Comparison of ENCODE assay signal across 23 cellular contexts in genomic region chr11:17639781-17640180, GRCh38.
DNase-seq lines count a peak whose midpoint lies in the region; ATAC-seq, FAIRE-seq and TF ChIP-seq lines count a peak whose summit lies in the region.
"Had no signal": no experiment of that assay in that cellular context is flagged by ENCODE, and none has a peak within 500 bp of the region (broad histone marks: within the 10 kb centered on the region; RNA-seq: fewer than 3 reads in every experiment).

No MANE protein-coding gene starts in this region.

- intact Hi-C loops in activated CD4-positive, alpha-beta T cell treated with anti-CD3 and anti-CD28 coated beads, Interleukin-2, amount 10 ng/mL, durations not matched to agents 24 days and 14 days (cut with micrococcal nuclease), result no loop called here
- intact Hi-C loops in esophagus muscularis mucosa (cut with DNase I), result no loop called here

- no peak for TF ChIP-seq POLR2A in esophagus muscularis mucosa (IDR thresholded peaks at IDR 0.05; ENCODE audit: low read depth)

- H3K27ac ChIP-seq in esophagus muscularis mucosa (replicated peaks in 1 of 4), result no peak overlapping the region
- no peak overlapping the region for H3K27ac ChIP-seq in foreskin keratinocyte
- H3K27ac ChIP-seq: 22Rv1 had no signal

- no peaks in the 10 kb centered on the region for H3K9me3 ChIP-seq in esophagus muscularis mucosa
- H3K9me3 ChIP-seq: BLaER1, HAP-1 had no signal

- H3K4me3 Mint-ChIP-seq in activated CD4-positive, alpha-beta T cell treated with anti-CD3 and anti-CD28 coated beads, Interleukin-2, amount 10 ng/mL, durations not matched to agents 24 days and 14 days, result no peak overlapping the region
- no peak overlapping the region for H3K4me3 Mint-ChIP-seq in type B pancreatic cell
- H3K4me3 Mint-ChIP-seq: B cell; CD14-positive monocyte; CD4-positive, alpha-beta T cell; CD8-positive, alpha-beta memory T cell; GM23338 had no signal

- H3K27me3 ChIP-seq in esophagus muscularis mucosa (peaks cover 0 to 5% (median 0%) of the 10 kb centered on the region in 4 donors), foreskin keratinocyte (no peaks in the 10 kb centered on the region)
- H3K27me3 ChIP-seq: BLaER1 had no signal

- no peaks in the 10 kb centered on the region for H3K4me1 Mint-ChIP-seq in activated CD4-positive, alpha-beta T cell treated with anti-CD3 and anti-CD28 coated beads, Interleukin-2, amount 10 ng/mL, durations not matched to agents 24 days and 14 days
- no peaks in the 10 kb centered on the region for H3K4me1 Mint-ChIP-seq in type B pancreatic cell (ENCODE audit: unreplicated experiment)
- H3K4me1 Mint-ChIP-seq: B cell; CD14-positive monocyte; CD8-positive, alpha-beta memory T cell; GM23338 had no signal

- no peaks in the 10 kb centered on the region for H3K9me3 Mint-ChIP-seq in activated CD4-positive, alpha-beta T cell treated with anti-CD3 and anti-CD28 coated beads, Interleukin-2, amount 10 ng/mL, durations not matched to agents 24 days and 14 days
- no peaks in the 10 kb centered on the region for H3K9me3 Mint-ChIP-seq in type B pancreatic cell
- H3K9me3 Mint-ChIP-seq: CD14-positive monocyte; CD4-positive, alpha-beta T cell; CD8-positive, alpha-beta memory T cell; GM23338 had no signal

- H3K27me3 Mint-ChIP-seq in activated CD4-positive, alpha-beta T cell treated with anti-CD3 and anti-CD28 coated beads, Interleukin-2, amount 10 ng/mL, durations not matched to agents 24 days and 14 days, result no peaks in the 10 kb centered on the region
- peaks cover 15% of the 10 kb centered on the region for H3K27me3 Mint-ChIP-seq in type B pancreatic cell
- H3K27me3 Mint-ChIP-seq: CD4-positive, alpha-beta T cell had no signal

- TF ChIP-seq EP300 in esophagus muscularis mucosa (IDR thresholded peaks at IDR 0.05), result no peak

- DNase-seq in activated CD4-positive, alpha-beta T cell treated with anti-CD3 and anti-CD28 coated beads, Interleukin-2, amount 10 ng/mL, durations not matched to agents 24 days and 14 days, result peak; percentile 8
- DNase-seq in activated CD4-positive, alpha-beta T cell treated with anti-CD3 and anti-CD28 coated beads for 4 hours, result no peak
- no peak for DNase-seq in HTR-8/SVneo (ENCODE audit: insufficient read length, low spot score)
- peak; percentile 75 for DNase-seq in esophagus muscularis mucosa (ENCODE audit: extremely low spot score)
- no peak for DNase-seq in type B pancreatic cell (ENCODE audit: extremely low spot score, unreplicated experiment)
- no peak for DNase-seq in foreskin keratinocyte
- DNase-seq: CD4-positive, alpha-beta T cell; CD8-positive, alpha-beta memory T cell; DMS 273 treated with DMSO at 0.1 percent for 48 hours; DMS79; EL; GF-D8 had no signal

- H3K27ac Mint-ChIP-seq in activated CD4-positive, alpha-beta T cell treated with anti-CD3 and anti-CD28 coated beads, Interleukin-2, amount 10 ng/mL, durations not matched to agents 24 days and 14 days, result no peak overlapping the region
- no peak overlapping the region for H3K27ac Mint-ChIP-seq in type B pancreatic cell
- H3K27ac Mint-ChIP-seq: B cell; CD14-positive monocyte; CD4-positive, alpha-beta T cell; GM23338 had no signal

- no peak overlapping the region for H3K4me3 ChIP-seq in esophagus muscularis mucosa
- H3K4me3 ChIP-seq: BLaER1, GM23338, HAP-1 had no signal

- H3K36me3 ChIP-seq in esophagus muscularis mucosa, result no peaks in the 10 kb centered on the region
- H3K36me3 ChIP-seq: BLaER1, HAP-1 had no signal

- peak; percentile 96 for FAIRE-seq in HTR-8/SVneo (lab: Jason Lieb, UNC)
- FAIRE-seq: A204.1, D721Med, GM12891, GM18507, H54 had no signal

- H3K36me3 Mint-ChIP-seq in activated CD4-positive, alpha-beta T cell treated with anti-CD3 and anti-CD28 coated beads, Interleukin-2, amount 10 ng/mL, durations not matched to agents 24 days and 14 days (ENCODE audit: low read depth), result no peaks in the 10 kb centered on the region
- H3K36me3 Mint-ChIP-seq in type B pancreatic cell, result no peaks in the 10 kb centered on the region
- H3K36me3 Mint-ChIP-seq: CD14-positive monocyte; CD8-positive, alpha-beta memory T cell had no signal

- H3K4me1 ChIP-seq in esophagus muscularis mucosa (no peaks in the 10 kb centered on the region), foreskin keratinocyte (no peaks in the 10 kb centered on the region)
- H3K4me1 ChIP-seq: HAP-1 had no signal

- no peak for ATAC-seq in foreskin keratinocyte
- ATAC-seq: GM23338 had no signal

- WGBS in esophagus muscularis mucosa, result 77% methylated on average over 2 of the region's 2 CpGs

- TF ChIP-seq CTCF in esophagus muscularis mucosa (IDR thresholded peaks at IDR 0.05), result no peak
- no peak for TF ChIP-seq CTCF in type B pancreatic cell (conservative IDR thresholded peaks at IDR 0.05)
- TF ChIP-seq CTCF in foreskin keratinocyte (conservative IDR thresholded peaks at IDR 0.05), result no peak

Comparison
In these comparisons a context has a peak if more than half of its experiments do, and no peak if none do; other contexts are left out.
1. DNase-seq: peak in activated CD4-positive, alpha-beta T cell treated with anti-CD3 and anti-CD28 coated beads, Interleukin-2, amount 10 ng/mL, durations not matched to agents 24 days and 14 days (single experiment) and esophagus muscularis mucosa (single experiment); none in activated CD4-positive, alpha-beta T cell treated with anti-CD3 and anti-CD28 coated beads for 4 hours (0 of 2), HTR-8/SVneo (single experiment), type B pancreatic cell (single experiment) and foreskin keratinocyte (0 of 2).